Comparison of ENCODE assay signal across 1 cellular context in genomic region chr15:52261498-52262242, GRCh38.
TF ChIP-seq lines count a peak whose summit lies in the region.

No MANE protein-coding gene starts in this region.

TF ChIP-seq in WTC11, 78 proteins besides CTCF, POLR2A, EP300 and RAD21 (continued from another document and continues in another):
- TF ChIP-seq CDX4 (CRISPR knock-in tag; IDR thresholded peaks at IDR 0.05; ENCODE audit: borderline replicate concordance) (no peak), EMX1 (CRISPR knock-in tag; IDR thresholded peaks at IDR 0.05) (no peak), RELA (CRISPR knock-in tag; IDR thresholded peaks at IDR 0.05; ENCODE audit: borderline replicate concordance) (no peak), SMAD4 (CRISPR knock-in tag; IDR thresholded peaks at IDR 0.05) (no peak), USF2 (CRISPR knock-in tag; IDR thresholded peaks at IDR 0.05) (peak; percentile 39; the same call in 1 of the 2 replicates), E2F5 (CRISPR knock-in tag; IDR thresholded peaks at IDR 0.05) (no peak), SMAD3 (CRISPR knock-in tag; IDR thresholded peaks at IDR 0.05; ENCODE audit: borderline replicate concordance) (peak; percentile 68; the same call in 1 of the 2 replicates), PRDM15 (CRISPR knock-in tag; IDR thresholded peaks at IDR 0.05) (no peak), ZNF425 (CRISPR knock-in tag; conservative IDR thresholded peaks at IDR 0.05) (no peak), NFATC4 (CRISPR knock-in tag; IDR thresholded peaks at IDR 0.05) (no peak), ZNF263 (CRISPR knock-in tag; IDR thresholded peaks at IDR 0.05; ENCODE audit: low read depth) (0 out of 2 replicates have a peak, but pooled peaks have one; percentile 52), HMGA2 (CRISPR knock-in tag; IDR thresholded peaks at IDR 0.05) (no peak), CREM (CRISPR knock-in tag; IDR thresholded peaks at IDR 0.05) (0 out of 2 replicates have a peak, but pooled peaks have one; percentile 37), TEAD4 (CRISPR knock-in tag; IDR thresholded peaks at IDR 0.05) (no peak), CBFB (CRISPR knock-in tag; IDR thresholded peaks at IDR 0.05; ENCODE audit: low read depth) (no peak), OVOL2 (CRISPR knock-in tag; IDR thresholded peaks at IDR 0.05; ENCODE audit: borderline replicate concordance) (no peak), PREB (CRISPR knock-in tag; IDR thresholded peaks at IDR 0.05; ENCODE audit: borderline replicate concordance) (no peak), FOXP4 (CRISPR knock-in tag; IDR thresholded peaks at IDR 0.05) (peak; percentile 68; the same call in 1 of the 2 replicates), MXD4 (CRISPR knock-in tag; IDR thresholded peaks at IDR 0.05; ENCODE audit: borderline replicate concordance) (no peak), ZNF423 (CRISPR knock-in tag; IDR thresholded peaks at IDR 0.05) (peak; percentile 88), TEAD1 (CRISPR knock-in tag; IDR thresholded peaks at IDR 0.05) (no peak), MLX (CRISPR knock-in tag; IDR thresholded peaks at IDR 0.05) (no peak), ZSCAN18 (CRISPR knock-in tag; IDR thresholded peaks at IDR 0.05) (no peak), USF1 (CRISPR knock-in tag; IDR thresholded peaks at IDR 0.05) (no peak), ZBTB43 (CRISPR knock-in tag; IDR thresholded peaks at IDR 0.05) (no peak), NFYB (CRISPR knock-in tag; conservative IDR thresholded peaks at IDR 0.05; ENCODE audit: low read depth) (no peak), ZNF138 (CRISPR knock-in tag; conservative IDR thresholded peaks at IDR 0.05) (no peak), NR1H2 (CRISPR knock-in tag; IDR thresholded peaks at IDR 0.05) (no peak), HMGXB4 (CRISPR knock-in tag; IDR thresholded peaks at IDR 0.05) (no peak), KAT7 (CRISPR knock-in tag; IDR thresholded peaks at IDR 0.05; ENCODE audit: borderline replicate concordance) (no peak), FOXJ3 (CRISPR knock-in tag; IDR thresholded peaks at IDR 0.05; ENCODE audit: borderline replicate concordance) (no peak), ESRRA (CRISPR knock-in tag; IDR thresholded peaks at IDR 0.05; ENCODE audit: borderline replicate concordance) (no peak), TCF7 (CRISPR knock-in tag; IDR thresholded peaks at IDR 0.05; ENCODE audit: low read depth) (no peak), ERG (CRISPR knock-in tag; IDR thresholded peaks at IDR 0.05) (no peak), ZNF512 (CRISPR knock-in tag; IDR thresholded peaks at IDR 0.05; ENCODE audit: borderline replicate concordance) (no peak), ELF4 (CRISPR knock-in tag; IDR thresholded peaks at IDR 0.05; ENCODE audit: low read depth) (no peak), SOX15 (CRISPR knock-in tag; IDR thresholded peaks at IDR 0.05) (no peak), ETV6 (CRISPR knock-in tag; IDR thresholded peaks at IDR 0.05) (peak; percentile 80)
